In the genomic region with DNA sequence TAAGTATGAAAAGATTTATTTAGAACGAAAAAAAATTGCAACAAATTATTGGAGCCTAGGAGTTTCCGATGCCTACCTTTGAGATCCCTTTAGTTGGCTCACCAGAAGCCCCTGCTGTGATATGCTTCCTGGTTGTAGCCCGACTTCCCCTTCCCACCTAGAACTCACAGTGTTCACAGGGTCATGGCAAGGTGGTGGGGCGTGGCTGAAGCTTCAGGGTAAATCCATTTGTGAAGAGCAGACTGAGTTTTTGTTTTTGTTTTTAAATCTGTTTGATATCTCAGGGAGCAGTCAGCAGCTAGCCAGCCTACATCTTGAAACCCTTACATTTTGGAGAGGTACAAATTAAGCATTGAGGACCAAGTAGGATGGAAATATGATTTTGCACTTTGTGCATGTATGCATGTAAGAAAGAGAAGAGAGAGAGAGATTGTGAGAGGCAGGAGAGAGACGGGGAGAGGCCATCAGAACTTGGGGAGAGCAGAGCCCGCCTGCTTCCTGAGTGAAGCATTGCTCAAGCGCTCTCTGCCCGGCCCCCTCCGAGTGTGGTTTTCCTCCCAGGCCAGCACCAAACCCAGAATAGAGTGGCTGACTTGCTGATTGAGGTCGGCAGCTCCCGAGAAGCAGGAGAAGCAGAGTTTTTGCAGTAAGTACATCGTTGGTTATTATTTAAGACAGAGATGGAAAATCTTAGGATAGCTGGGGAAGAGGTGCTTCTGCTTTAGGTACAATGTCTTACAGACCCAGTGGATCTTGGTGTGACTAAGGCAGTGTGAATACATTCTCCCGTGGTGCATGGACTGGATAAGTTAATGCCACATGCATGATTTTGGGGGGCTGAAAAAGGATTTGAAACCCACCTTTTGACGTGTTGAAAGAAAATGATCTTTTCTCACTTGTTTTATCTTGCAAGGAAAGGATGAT, we compare ENCODE assay signal across 1 cellular context.
TF ChIP-seq lines count a peak whose summit lies in the region.

No MANE protein-coding gene starts in this region.

TF ChIP-seq in HEK293, 187 proteins besides CTCF, POLR2A, EP300 and RAD21 (continued from another document):
- TF ChIP-seq ZBTB17 (tag by site-specific recombination; IDR thresholded peaks at IDR 0.05) (peak; percentile 40; the same call in 1 of the 2 replicates), ZNF561 (tag by site-specific recombination; IDR thresholded peaks at IDR 0.05; ENCODE audit: borderline replicate concordance) (no peak)
